Comparison of ENCODE assay signal across 25 cellular contexts in genomic region chr12:76713130-76713529, GRCh38. TPM values are rescaled to one million over a fixed set of nuclear protein-coding genes. Genes with fewer than 3 reads are reported as not detected.
DNase-seq lines count a peak whose midpoint lies in the region; ATAC-seq, FAIRE-seq and TF ChIP-seq lines count a peak whose summit lies in the region.
"Had no signal": no experiment of that assay in that cellular context is flagged by ENCODE, and none has a peak within 500 bp of the region (broad histone marks: within the 10 kb centered on the region; RNA-seq: fewer than 3 reads in every experiment).

No MANE protein-coding gene starts in this region.

- peak; percentile 58 for DNase-seq in EH (ENCODE audit: low read depth)
- DNase-seq in NCI-H226: peak; percentile 49
- peak; percentile 79 for DNase-seq in endodermal cell
- peak; percentile 16 for DNase-seq in HepG2 (ENCODE audit: low spot score)
- DNase-seq in retina: no peak
- DNase-seq in BE2C: no peak
- no peak for DNase-seq in small intestine
- DNase-seq in Ammon's horn (ENCODE audit: low spot score): no peak
- DNase-seq: activated CD4-positive, alpha-beta T cell treated with anti-CD3 and anti-CD28 coated beads, Interleukin-2, amount 10 ng/mL, durations not matched to agents 7 days and 5 days; DMS 273 treated with DMSO at 0.1 percent for 48 hours; effector CD8-positive, alpha-beta T cell; glutamatergic neuron; Karpas-422; left lung; NCI-H187 treated with DMSO at 0.1 percent for 48 hours; Right ventricle myocardium superior; stimulated activated CD4-positive, alpha-beta T cell treated with anti-CD3 and anti-CD28 coated beads, Interleukin-4, amount 100 ng/mL, for 1 hour; stimulated activated naive CD4-positive, alpha-beta T cell; testis had no signal

- BruUV-seq in HepG2 (replicated peaks; lab: Mats Ljungman, UMichigan): no TSS peak

- CTCF ChIA-PET in HepG2 (lab: Yijun Ruan, JAX; ENCODE audit: low intra/inter-chr PET ratio, low total read pairs): no interaction called here

- H3K4me3 ChIP-seq in endodermal cell (ENCODE audit: low read length) (no peak overlapping the region), HepG2 (replicated peaks in 1 of 3; ENCODE audit: insufficient read depth in 1 of 3, low read depth in 2 of 3, low read length in 3 of 3) (no peak overlapping the region), BE2C (ENCODE audit: low read depth, low read length) (no peak overlapping the region), small intestine (ENCODE audit: low read depth in 1 of 2, low read length in 2 of 2) (no peak overlapping the region)
- H3K4me3 ChIP-seq: left lung, skin epidermis, testis had no signal

- FAIRE-seq in HepG2 (lab: Jason Lieb, UNC) (no peak), small intestine (lab: Jason Lieb, UNC) (no peak)
- FAIRE-seq: G401.6 had no signal

- H3K36me3 Mint-ChIP-seq in endodermal cell (ENCODE audit: low read depth): no peaks in the 10 kb centered on the region
- H3K36me3 Mint-ChIP-seq: activated naive CD4-positive, alpha-beta T cell treated with anti-CD3 and anti-CD28 coated beads, Interleukin-2, amount 50 U/mL, for 72 hours; CD14-positive monocyte had no signal

- no peak for TF ChIP-seq RAD21 in HepG2 (CRISPR knock-in tag; IDR thresholded peaks at IDR 0.05)

- peaks cover 88% of the 10 kb centered on the region for H3K27me3 Mint-ChIP-seq in endodermal cell (ENCODE audit: insufficient read depth)
- H3K27me3 Mint-ChIP-seq: activated CD4-positive, alpha-beta T cell treated with anti-CD3 and anti-CD28 coated beads, Interleukin-2, amount 10 ng/mL, durations not matched to agents 7 days and 5 days had no signal

- in situ Hi-C loops in HepG2 (cut with HindIII; ENCODE audit: extremely low pct_ligation_motif_present, low pct_unique_long_range_greater_than_20kb): no loop called here

- peak; percentile 78 for ATAC-seq in HepG2
- ATAC-seq: activated naive CD4-positive, alpha-beta T cell treated with anti-CD3 and anti-CD28 coated beads, Interleukin-2, amount 50 U/mL, for 72 hours; activated T-helper 17 cell treated with anti-CD3 and anti-CD28 coated beads, Interleukin-2, amount 50 U/mL, for 72 hours; left lung had no signal

- no peaks in the 10 kb centered on the region for H3K9me3 Mint-ChIP-seq in endodermal cell
- H3K9me3 Mint-ChIP-seq: activated CD4-positive, alpha-beta T cell treated with anti-CD3 and anti-CD28 coated beads, Interleukin-2, amount 10 ng/mL, durations not matched to agents 7 days and 5 days; activated naive CD4-positive, alpha-beta T cell treated with anti-CD3 and anti-CD28 coated beads, Interleukin-2, amount 50 U/mL, for 72 hours; activated T-helper 17 cell treated with anti-CD3 and anti-CD28 coated beads, Interleukin-2, amount 50 U/mL, for 72 hours had no signal

- H3K79me2 ChIP-seq in HepG2 (ENCODE audit: insufficient read depth, low read length): no peaks in the 10 kb centered on the region

- TF ChIP-seq CTCF in endodermal cell (conservative IDR thresholded peaks at IDR 0.05) (peak; percentile 27), HepG2 (CRISPR knock-in tag; IDR thresholded peaks at IDR 0.05) (peak; percentile 19; the same call in 1 of the 2 replicates), BE2C (IDR thresholded peaks at IDR 0.05; ENCODE audit: low read depth, low read length) (no peak)

- H3K4me1 ChIP-seq in endodermal cell (ENCODE audit: control insufficient read depth, insufficient read depth, low read length) (peaks cover 4% of the 10 kb centered on the region), HepG2 (ENCODE audit: insufficient read depth, low read length) (no peaks in the 10 kb centered on the region), BE2C (no peaks in the 10 kb centered on the region), small intestine (ENCODE audit: control insufficient read depth in 2 of 2, insufficient read depth in 1 of 2, low read depth in 1 of 2, low read length in 1 of 2) (no peaks in the 10 kb centered on the region)
- H3K4me1 ChIP-seq: left lung, testis had no signal

- H3K4me2 ChIP-seq in HepG2 (ENCODE audit: low read depth, low read length): peak overlapping the region; percentile 41

- H3K9me3 ChIP-seq in endodermal cell (ENCODE audit: control insufficient read depth, low read length): no peaks in the 10 kb centered on the region
- H3K9me3 ChIP-seq in HepG2 (ENCODE audit: low read length): no peaks in the 10 kb centered on the region
- no peaks in the 10 kb centered on the region for H3K9me3 ChIP-seq in BE2C
- no peaks in the 10 kb centered on the region for H3K9me3 ChIP-seq in small intestine (ENCODE audit: control insufficient read depth, low read depth)
- H3K9me3 ChIP-seq: left lung, testis had no signal

- intact Hi-C loops in HepG2 (cut with micrococcal nuclease; ENCODE audit: unreplicated experiment): no loop called here

- peaks cover 13% of the 10 kb centered on the region for H3K4me1 Mint-ChIP-seq in endodermal cell
- H3K4me1 Mint-ChIP-seq: activated CD4-positive, alpha-beta T cell treated with anti-CD3 and anti-CD28 coated beads, Interleukin-2, amount 10 ng/mL, durations not matched to agents 7 days and 5 days; activated T-helper 17 cell treated with anti-CD3 and anti-CD28 coated beads, Interleukin-2, amount 50 U/mL, for 72 hours; CD14-positive monocyte had no signal

- TF ChIP-seq EP300 in HepG2 (IDR thresholded peaks at IDR 0.05; ENCODE audit: low read depth in 2 of 2, low read length in 2 of 2) (no peak), HepG2 (CRISPR knock-in tag; IDR thresholded peaks at IDR 0.05; ENCODE audit: borderline replicate concordance) (no peak)

- WGBS in endodermal cell (ENCODE audit: insufficient coverage in 1 of 2, insufficient read length in 1 of 2), 2 experiments: 38 to 61% methylated on average over 2 to 3 of the region's 4 CpGs
- 17% methylated on average over 4 of the region's 4 CpGs for WGBS in HepG2 (ENCODE audit: low lambda C conversion rate)
- WGBS in small intestine, 3 donors: 73 to 84% (median 82%) methylated on average over 4 of the region's 4 CpGs

- H3K27ac ChIP-seq in endodermal cell (ENCODE audit: low read depth, low read length) (no peak overlapping the region), HepG2 (ENCODE audit: extremely low read length, insufficient read depth, low read length) (no peak overlapping the region), small intestine (ENCODE audit: low read depth in 1 of 2, low read length in 1 of 2) (no peak overlapping the region)
- H3K27ac ChIP-seq: left lung, skin epidermis, testis had no signal

- H3K4me3 Mint-ChIP-seq in endodermal cell: no peak overlapping the region
- H3K4me3 Mint-ChIP-seq: activated CD4-positive, alpha-beta T cell treated with anti-CD3 and anti-CD28 coated beads, Interleukin-2, amount 10 ng/mL, durations not matched to agents 7 days and 5 days; activated T-helper 17 cell treated with anti-CD3 and anti-CD28 coated beads, Interleukin-2, amount 50 U/mL, for 72 hours; CD14-positive monocyte; neural crest cell had no signal

- H3K27ac Mint-ChIP-seq in endodermal cell: no peak overlapping the region
- H3K27ac Mint-ChIP-seq: activated CD4-positive, alpha-beta T cell treated with anti-CD3 and anti-CD28 coated beads, Interleukin-2, amount 10 ng/mL, durations not matched to agents 7 days and 5 days; activated naive CD4-positive, alpha-beta T cell treated with anti-CD3 and anti-CD28 coated beads, Interleukin-2, amount 50 U/mL, for 72 hours; activated T-helper 17 cell treated with anti-CD3 and anti-CD28 coated beads, Interleukin-2, amount 50 U/mL, for 72 hours; CD14-positive monocyte had no signal

- no peak for TF ChIP-seq POLR2A in HepG2 (IDR thresholded peaks at IDR 0.05; ENCODE audit: insufficient read depth in 1 of 2, low read depth in 2 of 2, low read length in 2 of 2)

- no peaks in the 10 kb centered on the region for H4K20me1 ChIP-seq in HepG2 (ENCODE audit: insufficient read depth, low read length)

- H3K36me3 ChIP-seq in endodermal cell (ENCODE audit: control insufficient read depth, insufficient read depth, low read length) (no peaks in the 10 kb centered on the region), HepG2 (replicated peaks in 1 of 2; ENCODE audit: control insufficient read depth in 1 of 2, insufficient read depth in 2 of 2, low read length in 2 of 2) (no peaks in the 10 kb centered on the region), BE2C (no peaks in the 10 kb centered on the region), small intestine (ENCODE audit: control insufficient read depth in 2 of 2, insufficient read depth in 2 of 2, low read length in 2 of 2) (no peaks in the 10 kb centered on the region)
- H3K36me3 ChIP-seq: left lung had no signal

- H3K27me3 ChIP-seq in endodermal cell (ENCODE audit: control insufficient read depth, insufficient read depth, low read length, poor library complexity, severe bottlenecking): peaks cover 89% of the 10 kb centered on the region
- no peaks in the 10 kb centered on the region for H3K27me3 ChIP-seq in HepG2 (ENCODE audit: control insufficient read depth in 1 of 2, insufficient read depth in 2 of 2, low read length in 2 of 2)
- no peaks in the 10 kb centered on the region for H3K27me3 ChIP-seq in BE2C
- H3K27me3 ChIP-seq in small intestine (ENCODE audit: control insufficient read depth in 2 of 2, insufficient read depth in 2 of 2, low read length in 2 of 2): no peaks in the 10 kb centered on the region
- H3K27me3 ChIP-seq: left lung, testis had no signal

- H2AFZ ChIP-seq in HepG2 (ENCODE audit: low read length): no peak overlapping the region

- POLR2A ChIA-PET in HepG2 (lab: Yijun Ruan, JAX): no interaction called here

- H3K9ac ChIP-seq in endodermal cell (ENCODE audit: extremely low read depth, low read length, poor library complexity, severe bottlenecking): no peak overlapping the region
- H3K9ac ChIP-seq in HepG2 (ENCODE audit: insufficient read depth, low read depth, low read length): no peak overlapping the region

RNA-seq across cellular contexts. Expression of gene ZDHHC17, which starts 50.8 kb away (rescaled TPM):
- total RNA-seq in endodermal cell (10 to 100 TPM; 37.9 to 40.0 TPM), HepG2 (2016; rRNA removed; fragmentation: Illumina TruSeq; extraction: Trizol) (21.2 and 36.7 TPM in 2 replicates)
- polyA plus RNA-seq in endodermal cell (2013, experiment 1 of 2): 49.7 TPM
- 50.9 TPM for polyA plus RNA-seq in endodermal cell (2013, experiment 2 of 2)
- 21.0 and 21.2 TPM in 2 replicates for total RNA-seq in HepG2 (2016; cell fraction: cytosol; rRNA removed; fragmentation: Illumina TruSeq; extraction: Trizol; ENCODE audit: low read depth)
- 17.9 and 34.3 TPM in 2 replicates for total RNA-seq in HepG2 (2016; cell fraction: insoluble cytoplasmic fraction; rRNA removed; fragmentation: Illumina TruSeq; extraction: Trizol)
- 12.6 and 14.8 TPM in 2 replicates for total RNA-seq in HepG2 (2016; cell fraction: membrane; rRNA removed; fragmentation: Illumina TruSeq; extraction: Trizol)
- 83.1 and 91.1 TPM in 2 replicates for total RNA-seq in HepG2 (2016; cell fraction: nucleus; rRNA removed; fragmentation: Illumina TruSeq; extraction: Trizol)
- polyA plus RNA-seq in HepG2 (2011; rRNA removed) (31.7 and 38.5 TPM in 2 replicates), small intestine (1 to 10 TPM; 2.2 to 7.2 (median 4.2) TPM)
- polyA plus RNA-seq in HepG2 (2011; cell fraction: cytosol; rRNA removed): 8.7 and 15.5 TPM in 2 replicates
- polyA plus RNA-seq in HepG2 (2011; cell fraction: nucleus; rRNA removed): 81.4 and 85.4 TPM in 2 replicates
- polyA plus RNA-seq in HepG2 (2012): 20.3 and 21.4 TPM in 2 replicates
- 0.74 and 0.85 TPM in 2 replicates for polyA plus RNA-seq in HepG2 (2016; cell fraction: cytosol; fragmentation: Illumina TruSeq; extraction: Trizol; ENCODE audit: low read depth)
- polyA plus RNA-seq in HepG2 (2016; cell fraction: insoluble cytoplasmic fraction; fragmentation: Illumina TruSeq; extraction: Trizol; ENCODE audit: low read depth): 7.2 and 7.3 TPM in 2 replicates
- polyA plus RNA-seq in HepG2 (2016; cell fraction: membrane; fragmentation: Illumina TruSeq; extraction: Trizol; ENCODE audit: low read depth): 1.7 and 2.4 TPM in 2 replicates
- 83.0 and 85.1 TPM in 2 replicates for polyA plus RNA-seq in HepG2 (2016; cell fraction: nucleus; fragmentation: Illumina TruSeq; extraction: Trizol; ENCODE audit: insufficient read depth, low read depth)
- polyA minus RNA-seq in HepG2 (2011; rRNA and poly(A)+ RNA removed; ENCODE audit: low replicate concordance): 47.7 and 61.9 TPM in 2 replicates
- polyA minus RNA-seq in HepG2 (2011; cell fraction: cytosol; rRNA and poly(A)+ RNA removed): 35.4 and 39.4 TPM in 2 replicates
- 201 and 214 TPM in 2 replicates for polyA minus RNA-seq in HepG2 (2011; cell fraction: nucleus; rRNA and poly(A)+ RNA removed)
- 25.5 TPM for polyA plus RNA-seq in BE2C (2012; ENCODE audit: insufficient read depth, insufficient read length, low read depth)

Comparison
In these comparisons a context has a peak if more than half of its experiments do, and no peak if none do; other contexts are left out.
1. DNase-seq: peak in EH (single experiment), NCI-H226 (single experiment), endodermal cell (single experiment) and HepG2 (single experiment); none in retina (single experiment), BE2C (single experiment), small intestine (single experiment) and Ammon's horn (single experiment).